ENCODE assay signal across 35 cellular contexts in genomic region chr17:21272250-21272649, GRCh38.
"Had no signal": no experiment of that assay in that cellular context is flagged by ENCODE, and none has a peak within 500 bp of the region (broad histone marks: within the 10 kb centered on the region; RNA-seq: fewer than 3 reads in every experiment).

No MANE protein-coding gene starts in this region.

- H3K36me3 ChIP-seq: adrenal gland had no signal

- H3K27me3 Mint-ChIP-seq: activated CD4-positive, alpha-beta memory T cell treated with anti-CD3 and anti-CD28 coated beads for 36 hours; activated CD8-positive, alpha-beta memory T cell treated with anti-CD3 and anti-CD28 coated beads, Interleukin-2, amount 10 ng/mL, durations not matched to agents 7 days and 5 days; activated naive CD4-positive, alpha-beta T cell treated with anti-CD3 and anti-CD28 coated beads, Interleukin-2, amount 50 U/mL, for 24 hours; activated naive CD8-positive, alpha-beta T cell treated with anti-CD3 and anti-CD28 coated beads for 36 hours; activated naive CD8-positive, alpha-beta T cell treated with anti-CD3 and anti-CD28 coated beads, Interleukin-2, amount 50 U/mL, for 24 hours had no signal

- H3K27me3 ChIP-seq: adrenal gland, body of pancreas had no signal

- H3K9me3 ChIP-seq: adrenal gland, body of pancreas had no signal

- H3K27ac ChIP-seq: adrenal gland, body of pancreas, epithelial cell of prostate, VCaP had no signal

- H3K36me3 Mint-ChIP-seq: activated CD4-positive, alpha-beta memory T cell treated with anti-CD3 and anti-CD28 coated beads for 36 hours; activated CD8-positive, alpha-beta memory T cell treated with anti-CD3 and anti-CD28 coated beads, Interleukin-2, amount 10 ng/mL, durations not matched to agents 7 days and 5 days; activated naive CD4-positive, alpha-beta T cell treated with anti-CD3 and anti-CD28 coated beads, Interleukin-2, amount 50 U/mL, for 24 hours; activated naive CD8-positive, alpha-beta T cell treated with anti-CD3 and anti-CD28 coated beads for 36 hours; WTC11 had no signal

- H3K4me3 Mint-ChIP-seq: activated CD4-positive, alpha-beta memory T cell treated with anti-CD3 and anti-CD28 coated beads for 36 hours; activated CD8-positive, alpha-beta memory T cell treated with anti-CD3 and anti-CD28 coated beads, Interleukin-2, amount 10 ng/mL, durations not matched to agents 7 days and 5 days; activated CD8-positive, alpha-beta T cell treated with anti-CD3 and anti-CD28 coated beads, Interleukin-2, amount 10 ng/mL, durations not matched to agents 7 days and 5 days; activated naive CD4-positive, alpha-beta T cell treated with anti-CD3 and anti-CD28 coated beads for 36 hours; activated naive CD4-positive, alpha-beta T cell treated with anti-CD3 and anti-CD28 coated beads, Interleukin-2, amount 50 U/mL, for 24 hours; activated naive CD8-positive, alpha-beta T cell treated with anti-CD3 and anti-CD28 coated beads for 36 hours; activated naive CD8-positive, alpha-beta T cell treated with anti-CD3 and anti-CD28 coated beads, Interleukin-2, amount 50 U/mL, for 24 hours; activated T-helper 1 cell treated with anti-CD3 and anti-CD28 coated beads, Interleukin-12 subunit alpha, Interleukin-12 subunit beta, Interleukin-2, Interleukin-4 antibody, amounts not matched to agents 30 ng/mL and 10 ng/mL and 1 ng/mL, durations not matched to agents 14 hours and 24 hours and 36 hours; WTC11 had no signal

- H3K9me3 Mint-ChIP-seq: activated CD4-positive, alpha-beta memory T cell treated with anti-CD3 and anti-CD28 coated beads for 36 hours; activated naive CD4-positive, alpha-beta T cell treated with anti-CD3 and anti-CD28 coated beads for 36 hours; activated naive CD4-positive, alpha-beta T cell treated with anti-CD3 and anti-CD28 coated beads, Interleukin-2, amount 50 U/mL, for 24 hours; activated naive CD8-positive, alpha-beta T cell treated with anti-CD3 and anti-CD28 coated beads for 36 hours; activated naive CD8-positive, alpha-beta T cell treated with anti-CD3 and anti-CD28 coated beads, Interleukin-2, amount 50 U/mL, for 24 hours; activated T-helper 1 cell treated with anti-CD3 and anti-CD28 coated beads, Interleukin-12 subunit alpha, Interleukin-12 subunit beta, Interleukin-2, Interleukin-4 antibody, amounts not matched to agents 30 ng/mL and 10 ng/mL and 1 ng/mL, durations not matched to agents 14 hours and 24 hours and 36 hours; activated T-helper 2 cell treated with anti-CD3 and anti-CD28 coated beads, Interferon-gamma antibody, Interleukin-2, Interleukin-4, amounts not matched to agents 10 μg/mL and 5 μg/mL and 100 μg/mL, durations not matched to agents 14 hours and 24 hours and 36 hours; WTC11 had no signal

- FAIRE-seq: colon, endometrium, endothelial cell of umbilical vein, frontal cortex, TTC549 had no signal

- DNase-seq: activated CD4-positive, alpha-beta memory T cell treated with anti-CD3 and anti-CD28 coated beads for 36 hours; activated CD4-positive, alpha-beta T cell treated with anti-CD3 and anti-CD28 coated beads for 1 hour; activated CD4-positive, alpha-beta T cell treated with anti-CD3 and anti-CD28 coated beads for 48 hours; activated CD8-positive, alpha-beta memory T cell treated with anti-CD3 and anti-CD28 coated beads, Interleukin-2, amount 10 ng/mL, durations not matched to agents 7 days and 5 days; activated CD8-positive, alpha-beta memory T cell treated with anti-CD3 and anti-CD28 coated beads, Interleukin-2, amount 50 U/mL, for 4 hours; activated CD8-positive, alpha-beta T cell treated with anti-CD3 and anti-CD28 coated beads, Interleukin-2, amount 10 ng/mL, durations not matched to agents 7 days and 5 days; activated effector memory CD4-positive, alpha-beta T cell treated with anti-CD3 and anti-CD28 coated beads, Interleukin-2, amount 50 U/mL, for 16 hours; activated naive CD4-positive, alpha-beta T cell treated with anti-CD3 and anti-CD28 coated beads for 36 hours; activated naive CD8-positive, alpha-beta T cell treated with anti-CD3 and anti-CD28 coated beads for 36 hours; activated naive CD8-positive, alpha-beta T cell treated with anti-CD3 and anti-CD28 coated beads, Interleukin-2, amount 50 U/mL, for 24 hours; activated T-cell treated with anti-CD3 and anti-CD28 coated beads, Interleukin-2, amount 50 U/mL, for 1 hour; activated T-cell treated with anti-CD3 and anti-CD28 coated beads, Interleukin-2, amount 50 U/mL, for 48 hours; adrenal gland; amygdala; aorta; body of pancreas; caudate nucleus; cortex of kidney; dermis blood vessel endothelial cell; effector CD4-positive, alpha-beta T cell; foreskin fibroblast; head of caudate nucleus; hippocampal formation; T-helper 9 cell had no signal

- ATAC-seq: activated CD8-positive, alpha-beta memory T cell treated with anti-CD3 and anti-CD28 coated beads, Interleukin-2, amount 10 ng/mL, durations not matched to agents 7 days and 5 days; activated CD8-positive, alpha-beta T cell treated with anti-CD3 and anti-CD28 coated beads, Interleukin-2, amount 10 ng/mL, durations not matched to agents 7 days and 5 days; activated naive CD8-positive, alpha-beta T cell treated with anti-CD3 and anti-CD28 coated beads, Interleukin-2, amount 50 U/mL, for 24 hours; body of pancreas; WTC11 had no signal

- H3K27ac Mint-ChIP-seq: activated CD8-positive, alpha-beta memory T cell treated with anti-CD3 and anti-CD28 coated beads, Interleukin-2, amount 10 ng/mL, durations not matched to agents 7 days and 5 days; activated CD8-positive, alpha-beta T cell treated with anti-CD3 and anti-CD28 coated beads, Interleukin-2, amount 10 ng/mL, durations not matched to agents 7 days and 5 days; activated naive CD4-positive, alpha-beta T cell treated with anti-CD3 and anti-CD28 coated beads for 36 hours; activated naive CD4-positive, alpha-beta T cell treated with anti-CD3 and anti-CD28 coated beads, Interleukin-2, amount 50 U/mL, for 24 hours; activated naive CD8-positive, alpha-beta T cell treated with anti-CD3 and anti-CD28 coated beads for 36 hours; activated naive CD8-positive, alpha-beta T cell treated with anti-CD3 and anti-CD28 coated beads, Interleukin-2, amount 50 U/mL, for 24 hours; activated T-helper 1 cell treated with anti-CD3 and anti-CD28 coated beads, Interleukin-12 subunit alpha, Interleukin-12 subunit beta, Interleukin-2, Interleukin-4 antibody, amounts not matched to agents 30 ng/mL and 10 ng/mL and 1 ng/mL, durations not matched to agents 14 hours and 24 hours and 36 hours; activated T-helper 2 cell treated with anti-CD3 and anti-CD28 coated beads, Interferon-gamma antibody, Interleukin-2, Interleukin-4, amounts not matched to agents 10 μg/mL and 5 μg/mL and 100 μg/mL, durations not matched to agents 14 hours and 24 hours and 36 hours; WTC11 had no signal

- H3K4me3 ChIP-seq: adrenal gland, body of pancreas had no signal
